ENCODE assay signal across 15 cellular contexts in genomic region chr12:56146492-56147460, GRCh38. TPM values are rescaled to one million over a fixed set of nuclear protein-coding genes. Genes with fewer than 3 reads are reported as not detected.
DNase-seq lines count a peak whose midpoint lies in the region; ATAC-seq, FAIRE-seq and TF ChIP-seq lines count a peak whose summit lies in the region.
"Had no signal": no experiment of that assay in that cellular context is flagged by ENCODE, and none has a peak within 500 bp of the region (broad histone marks: within the 10 kb centered on the region; RNA-seq: fewer than 3 reads in every experiment).

No MANE protein-coding gene starts in this region.

- no peak for DNase-seq in CD4-positive, CD25-positive, alpha-beta regulatory T cell
- DNase-seq in NCI-H69 (lab: John Stamatoyannopoulos, UW) (peak; percentile 57), C1 segment of cervical spinal cord (lab: John Stamatoyannopoulos, UW) (no peak), esophagus squamous epithelium (lab: John Stamatoyannopoulos, UW) (no peak)
- DNase-seq: activated effector memory CD4-positive, alpha-beta T cell treated with anti-CD3 and anti-CD28 coated beads, Interleukin-2, amount 50 U/mL, for 16 hours; central memory CD4-positive, alpha-beta T cell; kidney glomerular epithelial cell; NCI-H446 treated with DMSO at 0.1 percent for 48 hours; stimulated activated CD4-positive, alpha-beta T cell treated with anti-CD3 and anti-CD28 coated beads, Interleukin-2, amount 100 ng/mL, for 24 hours; stimulated activated naive B cell treated with anti-CD40 and anti-IgM and Interleukin-4, amounts not matched to agents 10 μg/mL and 1 μg/mL and 100 μg/mL, for 72 hours had no signal

- peaks cover 27% of the 10 kb centered on the region for H3K4me1 ChIP-seq in CD4-positive, CD25-positive, alpha-beta regulatory T cell (ENCODE audit: control insufficient read depth, insufficient read depth, low read length, poor library complexity, severe bottlenecking)
- H3K4me1 ChIP-seq in mucosa of rectum (ENCODE audit: control insufficient read depth in 2 of 2, insufficient read depth in 2 of 2, low read length in 2 of 2), result peaks cover 18 to 31% of the 10 kb centered on the region in 2 donors
- peaks cover 3 to 60% (median 18%) of the 10 kb centered on the region in 3 donors for H3K4me1 ChIP-seq in esophagus squamous epithelium

- 57% methylated on average over 13 of the region's 13 CpGs for WGBS in esophagus squamous epithelium, 2 donors

- TF ChIP-seq POLR2A in esophagus squamous epithelium (IDR thresholded peaks at IDR 0.05), result no peak

- H3K4me1 Mint-ChIP-seq in CD4-positive, CD25-positive, alpha-beta regulatory T cell, result peaks cover 9 to 38% (median 29%) of the 10 kb centered on the region in 4 donors

- H3K4me3 Mint-ChIP-seq in CD4-positive, CD25-positive, alpha-beta regulatory T cell, result peak overlapping the region in 2 of 4 donors; percentile 49 to 90
- H3K4me3 Mint-ChIP-seq: stimulated activated naive B cell treated with anti-CD40 and anti-IgM and Interleukin-4, amounts not matched to agents 10 μg/mL and 1 μg/mL and 100 μg/mL, for 72 hours had no signal

- peak overlapping the region in 1 of 3 donors; percentile 26 for H3K27ac Mint-ChIP-seq in CD4-positive, CD25-positive, alpha-beta regulatory T cell
- H3K27ac Mint-ChIP-seq: stimulated activated naive B cell treated with anti-CD40 and anti-IgM and Interleukin-4, amounts not matched to agents 10 μg/mL and 1 μg/mL and 100 μg/mL, for 72 hours had no signal

- H3K9me3 ChIP-seq in CD4-positive, CD25-positive, alpha-beta regulatory T cell (ENCODE audit: control insufficient read depth in 2 of 2, low read length in 2 of 2), result no peaks in the 10 kb centered on the region
- H3K9me3 ChIP-seq in mucosa of rectum (ENCODE audit: control insufficient read depth in 2 of 2, low read length in 2 of 2), result no peaks in the 10 kb centered on the region
- no peaks in the 10 kb centered on the region for H3K9me3 ChIP-seq in esophagus squamous epithelium
- H3K9me3 ChIP-seq: SJSA1 had no signal

- peaks cover 37% of the 10 kb centered on the region for H3K36me3 ChIP-seq in CD4-positive, CD25-positive, alpha-beta regulatory T cell (ENCODE audit: control insufficient read depth, insufficient read depth, low read length)
- H3K36me3 ChIP-seq in mucosa of rectum (ENCODE audit: control insufficient read depth in 2 of 2, insufficient read depth in 2 of 2, low read length in 2 of 2) (peaks cover 29 to 34% of the 10 kb centered on the region in 2 donors), esophagus squamous epithelium (peaks cover 4 to 35% (median 13%) of the 10 kb centered on the region in 3 donors)

- no peak for TF ChIP-seq CTCF in esophagus squamous epithelium (IDR thresholded peaks at IDR 0.05)

- FAIRE-seq in endometrium (lab: Jason Lieb, UNC), result peak; percentile 70

- H3K27me3 ChIP-seq in CD4-positive, CD25-positive, alpha-beta regulatory T cell (ENCODE audit: control insufficient read depth, insufficient read depth, low read length), result no peaks in the 10 kb centered on the region
- H3K27me3 ChIP-seq in mucosa of rectum (ENCODE audit: control insufficient read depth in 2 of 2, insufficient read depth in 2 of 2, low read length in 2 of 2) (no peaks in the 10 kb centered on the region), esophagus squamous epithelium (no peaks in the 10 kb centered on the region)
- H3K27me3 ChIP-seq: SJSA1 had no signal

- intact Hi-C loops in esophagus squamous epithelium (cut with DNase I), result no loop called here

- H3K4me3 ChIP-seq in CD4-positive, CD25-positive, alpha-beta regulatory T cell (ENCODE audit: low read depth, low read length), result no peak overlapping the region
- H3K4me3 ChIP-seq in mucosa of rectum (ENCODE audit: low read length in 2 of 2) (no peak overlapping the region), esophagus squamous epithelium (no peak overlapping the region)
- H3K4me3 ChIP-seq: SJSA1 had no signal

- no peaks in the 10 kb centered on the region for H3K9me3 Mint-ChIP-seq in CD4-positive, CD25-positive, alpha-beta regulatory T cell
- H3K9me3 Mint-ChIP-seq: stimulated activated naive B cell treated with anti-CD40 and anti-IgM and Interleukin-4, amounts not matched to agents 10 μg/mL and 1 μg/mL and 100 μg/mL, for 72 hours had no signal

- H3K27ac ChIP-seq in CD4-positive, CD25-positive, alpha-beta regulatory T cell (ENCODE audit: insufficient read depth, low read length, poor library complexity, severe bottlenecking), result peak overlapping the region; percentile 35
- H3K27ac ChIP-seq in mucosa of rectum (ENCODE audit: low read depth in 2 of 2, low read length in 2 of 2) (peak overlapping the region; percentile 48 to 71), esophagus squamous epithelium (peak overlapping the region in 2 of 4 donors; percentile 36 to 57)
- H3K27ac ChIP-seq: SJSA1 had no signal

- H3K27me3 Mint-ChIP-seq in CD4-positive, CD25-positive, alpha-beta regulatory T cell, result no peaks in the 10 kb centered on the region
- H3K27me3 Mint-ChIP-seq: stimulated activated naive B cell treated with anti-CD40 and anti-IgM and Interleukin-4, amounts not matched to agents 10 μg/mL and 1 μg/mL and 100 μg/mL, for 72 hours had no signal

- peaks cover 26% of the 10 kb centered on the region for H3K36me3 Mint-ChIP-seq in CD4-positive, CD25-positive, alpha-beta regulatory T cell

- no peak for ATAC-seq in CD4-positive, CD25-positive, alpha-beta regulatory T cell (ENCODE audit: low read depth in 2 of 2)
- ATAC-seq in HG02852 (IDR thresholded peaks at IDR 0.05; ENCODE audit: unreplicated experiment) (no peak), GM21423 (IDR thresholded peaks at IDR 0.05; ENCODE audit: unreplicated experiment) (no peak)
- ATAC-seq: stimulated activated naive B cell treated with anti-CD40 and anti-IgM and Interleukin-4, amounts not matched to agents 10 μg/mL and 1 μg/mL and 100 μg/mL, for 72 hours had no signal

- H3K9ac ChIP-seq in mucosa of rectum (ENCODE audit: low read depth in 1 of 2, low read length in 2 of 2), result peak overlapping the region in 1 of 2 donors; percentile 26

RNA-seq across cellular contexts. Expression of gene MYL6B, which starts 5.6 kb away (rescaled TPM):
- 8.8 TPM for total RNA-seq in CD4-positive, CD25-positive, alpha-beta regulatory T cell
- polyA plus RNA-seq in CD4-positive, CD25-positive, alpha-beta regulatory T cell, result 10 to 100 TPM in 3 of 4 donors, 1 to 10 TPM in 1; 9.9 to 18.4 (median 11.3) TPM
- total RNA-seq in esophagus squamous epithelium, result 10 to 100 TPM; 26.3 to 51.0 (median 37.8) TPM

RNA-seq across cellular contexts. Expression of gene MYL6, which starts 11.4 kb away (rescaled TPM):
- total RNA-seq in CD4-positive, CD25-positive, alpha-beta regulatory T cell, result 933 TPM
- 1,000 to 10,000 TPM; 2,559 to 3,471 (median 2,992) TPM for polyA plus RNA-seq in CD4-positive, CD25-positive, alpha-beta regulatory T cell
- 1,000 to 10,000 TPM; 1,011 to 2,279 (median 1,490) TPM for total RNA-seq in esophagus squamous epithelium

RNA-seq across cellular contexts. Expression of gene ESYT1, which starts 18.7 kb away (rescaled TPM):
- total RNA-seq in CD4-positive, CD25-positive, alpha-beta regulatory T cell, result 190 TPM
- polyA plus RNA-seq in CD4-positive, CD25-positive, alpha-beta regulatory T cell, result 100 to 1,000 TPM; 249 to 395 (median 333) TPM
- total RNA-seq in esophagus squamous epithelium, result 10 to 100 TPM; 42.6 to 70.8 (median 62.5) TPM

RNA-seq across cellular contexts. Expression of gene ZC3H10, which starts 28.7 kb away (rescaled TPM):
- 11.0 TPM for total RNA-seq in CD4-positive, CD25-positive, alpha-beta regulatory T cell
- 1 to 10 TPM; 1.7 to 3.7 (median 2.9) TPM for polyA plus RNA-seq in CD4-positive, CD25-positive, alpha-beta regulatory T cell
- 1 to 10 TPM; 1.5 to 3.8 (median 2.3) TPM for total RNA-seq in esophagus squamous epithelium

RNA-seq across cellular contexts. Expression of gene RPL41, which starts 30.3 kb away (rescaled TPM):
- total RNA-seq in CD4-positive, CD25-positive, alpha-beta regulatory T cell, result 4,134 TPM
- 1,000 to 10,000 TPM; 7,544 to 9,760 (median 8,849) TPM for polyA plus RNA-seq in CD4-positive, CD25-positive, alpha-beta regulatory T cell
- 1,000 to 10,000 TPM in 3 of 4 donors, 100 to 1,000 TPM in 1; 966 to 4,641 (median 3,066) TPM for total RNA-seq in esophagus squamous epithelium
